8 cellular contexts compared by ENCODE assay signal in genomic region chr17:44186307-44187130, GRCh38. TPM values are rescaled to one million over a fixed set of nuclear protein-coding genes. Genes with fewer than 3 reads are reported as not detected.
DNase-seq lines count a peak whose midpoint lies in the region; ATAC-seq and TF ChIP-seq lines count a peak whose summit lies in the region.

TMUB2 (plus strand) TSS chr17:44186972; CDS start chr17:44187709, 737 bp downstream.

- H3K79me2 ChIP-seq in DOHH2 (ENCODE audit: control insufficient read depth, low read length) (peaks cover 66% of the 10 kb centered on the region), GM23338 (replicated peaks; ENCODE audit: insufficient read depth) (peaks cover 53% of the 10 kb centered on the region)

- H3K36me3 ChIP-seq in DOHH2 (ENCODE audit: control insufficient read depth, low read length) (peaks cover 32% of the 10 kb centered on the region), GM23338 (ENCODE audit: insufficient read depth) (peaks cover 8% of the 10 kb centered on the region; the same call in 1 of the 2 replicates)

- H3K9me2 ChIP-seq in DOHH2 (replicated peaks; ENCODE audit: control insufficient read depth, low read length), result no peaks in the 10 kb centered on the region
- H3K9me2 ChIP-seq in GM23338 (ENCODE audit: insufficient read depth), result no peaks in the 10 kb centered on the region

- H3F3A ChIP-seq in DOHH2 (ENCODE audit: control insufficient read depth, insufficient read depth), result peaks cover 3% of the 10 kb centered on the region; the same call in 1 of the 2 replicates
- H3F3A ChIP-seq in GM23338 (replicated peaks; ENCODE audit: low read depth), result peaks cover 23% of the 10 kb centered on the region

- H3K27me3 ChIP-seq in DOHH2 (ENCODE audit: control insufficient read depth, low read length) (no peaks in the 10 kb centered on the region), GM23338 (ENCODE audit: insufficient read depth) (no peaks in the 10 kb centered on the region)

- H4K20me1 ChIP-seq in DOHH2 (ENCODE audit: control insufficient read depth, insufficient read depth, low read depth, low read length), result 0 out of 2 replicates have a peak, but pooled peaks cover 5% of the 10 kb centered on the region
- H4K20me1 ChIP-seq in GM23338 (replicated peaks; ENCODE audit: insufficient read depth), result peaks cover 18% of the 10 kb centered on the region

- H3K4me1 ChIP-seq in DOHH2 (ENCODE audit: control insufficient read depth, low read length), result peaks cover 28% of the 10 kb centered on the region
- H3K4me1 ChIP-seq in GM23338 (ENCODE audit: insufficient read depth), result peaks cover 21% of the 10 kb centered on the region; the same call in 1 of the 2 replicates

- peaks cover 5% of the 10 kb centered on the region for H3K9me3 Mint-ChIP-seq in GM23338
- H3K9me3 Mint-ChIP-seq in naive B cell, result no peaks in the 10 kb centered on the region
- no peaks in the 10 kb centered on the region for H3K9me3 Mint-ChIP-seq in stimulated activated memory B cell treated with anti-CD40 and anti-IgM and Interleukin-4, amounts not matched to agents 10 μg/mL and 1 μg/mL and 100 μg/mL, for 72 hours

- H3K4me2 ChIP-seq in DOHH2 (ENCODE audit: low read length) (peak within 1 kb of the TSS; percentile 72), GM23338 (peak within 1 kb of the TSS; percentile 80)

- peaks cover 19% of the 10 kb centered on the region for H3K4me1 Mint-ChIP-seq in GM23338
- peaks cover 37 to 52% (median 45%) of the 10 kb centered on the region in 3 donors for H3K4me1 Mint-ChIP-seq in naive B cell
- H3K4me1 Mint-ChIP-seq in stimulated activated memory B cell treated with anti-CD40 and anti-IgM and Interleukin-4, amounts not matched to agents 10 μg/mL and 1 μg/mL and 100 μg/mL, for 72 hours, result peaks cover 46% of the 10 kb centered on the region

- H3K27ac Mint-ChIP-seq in GM23338 (peak within 1 kb of the TSS; percentile 99), naive B cell (peak within 1 kb of the TSS; percentile 95 to 100 (median 100))
- H3K27ac Mint-ChIP-seq in stimulated activated memory B cell treated with anti-CD40 and anti-IgM and Interleukin-4, amounts not matched to agents 10 μg/mL and 1 μg/mL and 100 μg/mL, for 72 hours, result peak within 1 kb of the TSS; percentile 90

- H3K4me3 ChIP-seq in DOHH2 (ENCODE audit: low read length) (peak within 1 kb of the TSS; percentile 96), GM23338 (peak within 1 kb of the TSS; percentile 79)

- TF ChIP-seq CTCF in DOHH2 (IDR thresholded peaks at IDR 0.05; ENCODE audit: low read depth, low read length, poor library complexity, severe bottlenecking) (no peak), GM23338 (conservative IDR thresholded peaks at IDR 0.05; ENCODE audit: low read depth in 2 of 2) (no peak)

- H3K36me3 Mint-ChIP-seq in GM23338 (ENCODE audit: low read depth) (peaks cover 38% of the 10 kb centered on the region), naive B cell (peaks cover 5 to 15% of the 10 kb centered on the region in 2 donors)
- H3K36me3 Mint-ChIP-seq in stimulated activated memory B cell treated with anti-CD40 and anti-IgM and Interleukin-4, amounts not matched to agents 10 μg/mL and 1 μg/mL and 100 μg/mL, for 72 hours, result peaks cover 27% of the 10 kb centered on the region

- peak within 1 kb of the TSS; percentile 78 for H3K27ac ChIP-seq in DOHH2 (ENCODE audit: low read depth, low read length)
- H3K27ac ChIP-seq in GM23338 (ENCODE audit: low read depth), result peak within 1 kb of the TSS; percentile 92

- DNase-seq in GM23338 (ENCODE audit: low spot score), result peak; percentile 100
- peak; percentile 99 for DNase-seq in LHCN-M2 (ENCODE audit: low read depth)
- peak; percentile 99 for DNase-seq in RPMI8226
- DNase-seq in activated T-helper 1 cell treated with anti-CD3 and anti-CD28 coated beads, Interleukin-2, amount 50 U/mL, for 16 hours (ENCODE audit: low read depth in 1 of 2, low spot score in 1 of 2), result peak; percentile 99
- peak; percentile 99 for DNase-seq in fibroblast of gingiva (ENCODE audit: low read depth)
- DNase-seq in naive B cell, result peak; percentile 100

- H3K27me3 Mint-ChIP-seq in GM23338 (ENCODE audit: insufficient read depth, low read depth, poor library complexity), result peaks cover 11% of the 10 kb centered on the region
- no peaks in the 10 kb centered on the region for H3K27me3 Mint-ChIP-seq in naive B cell
- no peaks in the 10 kb centered on the region for H3K27me3 Mint-ChIP-seq in stimulated activated memory B cell treated with anti-CD40 and anti-IgM and Interleukin-4, amounts not matched to agents 10 μg/mL and 1 μg/mL and 100 μg/mL, for 72 hours

- peak within 1 kb of the TSS; percentile 98 for H3K4me3 Mint-ChIP-seq in GM23338
- H3K4me3 Mint-ChIP-seq in naive B cell, result peak within 1 kb of the TSS; percentile 98 to 100 (median 99)
- peak within 1 kb of the TSS; percentile 97 for H3K4me3 Mint-ChIP-seq in stimulated activated memory B cell treated with anti-CD40 and anti-IgM and Interleukin-4, amounts not matched to agents 10 μg/mL and 1 μg/mL and 100 μg/mL, for 72 hours

- no peaks in the 10 kb centered on the region for H3K9me3 ChIP-seq in DOHH2 (ENCODE audit: control insufficient read depth, insufficient read depth, low read length)

- ATAC-seq in GM23338 (peak; percentile 81), naive B cell (ENCODE audit: low read depth in 2 of 2) (peak; percentile 86 to 87)
- peak; percentile 97 for ATAC-seq in stimulated activated memory B cell treated with anti-CD40 and anti-IgM and Interleukin-4, amounts not matched to agents 10 μg/mL and 1 μg/mL and 100 μg/mL, for 72 hours

- H2AFZ ChIP-seq in GM23338, result no peak within 1 kb of the TSS

TF ChIP-seq in GM23338, 12 proteins besides CTCF, POLR2A, EP300 and RAD21 (continues in another document):
- TF ChIP-seq, protein P1, sequence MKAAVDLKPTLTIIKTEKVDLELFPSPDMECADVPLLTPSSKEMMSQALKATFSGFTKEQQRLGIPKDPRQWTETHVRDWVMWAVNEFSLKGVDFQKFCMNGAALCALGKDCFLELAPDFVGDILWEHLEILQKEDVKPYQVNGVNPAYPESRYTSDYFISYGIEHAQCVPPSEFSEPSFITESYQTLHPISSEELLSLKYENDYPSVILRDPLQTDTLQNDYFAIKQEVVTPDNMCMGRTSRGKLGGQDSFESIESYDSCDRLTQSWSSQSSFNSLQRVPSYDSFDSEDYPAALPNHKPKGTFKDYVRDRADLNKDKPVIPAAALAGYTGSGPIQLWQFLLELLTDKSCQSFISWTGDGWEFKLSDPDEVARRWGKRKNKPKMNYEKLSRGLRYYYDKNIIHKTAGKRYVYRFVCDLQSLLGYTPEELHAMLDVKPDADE (IDR thresholded peaks at IDR 0.05), result peak; percentile 71; the same call in 1 of the 2 replicates
- TF ChIP-seq POLR2AphosphoS5 (IDR thresholded peaks at IDR 0.05; ENCODE audit: low read depth), result peak; percentile 98
- peak; percentile 98 for TF ChIP-seq CREB1 (CRISPR knock-in tag; IDR thresholded peaks at IDR 0.05; ENCODE audit: low read depth)

RNA-seq across cellular contexts. Expression of gene TMUB2, which starts in this region (rescaled TPM):
- total RNA-seq in GM23338 (2014; rRNA removed; shearing (Covaris generic)), result 15.9 and 20.8 TPM in 2 replicates
- 16.5 and 17.0 TPM in 2 replicates for polyA plus RNA-seq in GM23338 (2016; fragmentation: Nextera tagmentation; extraction: Ambion mirVana)
- total RNA-seq in LHCN-M2 (2014; rRNA removed), result 28.3 and 31.1 TPM in 2 replicates
- 28.4 TPM for polyA plus RNA-seq in LHCN-M2 (2012)
- 10 to 100 TPM; 39.7 to 69.9 (median 44.8) TPM for polyA plus RNA-seq in naive B cell (ENCODE audit: low read depth in 6 of 6)

Comparison
In these comparisons a context has a peak if more than half of its experiments do, and no peak if none do; other contexts are left out.
1. Peak in every context shown above with its lines: DNase-seq, ATAC-seq, H3K4me3 ChIP-seq and H3K27ac ChIP-seq.